1 cellular context compared by ENCODE assay signal in the genomic region with DNA sequence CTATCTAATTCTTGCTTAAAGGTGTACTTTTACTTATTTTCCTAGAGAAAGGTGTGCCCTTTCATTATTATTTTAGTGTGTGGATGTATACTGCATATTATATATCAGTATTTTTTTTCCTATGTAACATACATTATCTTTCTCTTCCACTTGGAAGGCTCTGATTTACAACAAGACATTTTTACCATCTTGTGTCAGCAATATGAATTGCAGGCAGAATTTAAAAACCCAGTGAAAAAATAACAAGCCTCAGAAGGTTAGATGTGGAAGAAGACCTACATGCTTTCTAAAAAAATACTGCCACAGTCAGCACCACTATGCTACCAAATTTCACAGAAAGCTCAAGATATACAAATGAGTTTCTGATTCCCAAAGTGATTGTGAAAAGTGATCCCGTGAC.
TF ChIP-seq lines count a peak whose summit lies in the region.

No MANE protein-coding gene starts in this region.

TF ChIP-seq in HCT116, 20 proteins besides CTCF, POLR2A, EP300 and RAD21 (continued from another document):
- TF ChIP-seq TCF7L2 (IDR thresholded peaks at IDR 0.05; ENCODE audit: borderline replicate concordance, extremely low read depth, insufficient read depth, insufficient read length) = no peak
- no peak for TF ChIP-seq SIN3A (IDR thresholded peaks at IDR 0.05; ENCODE audit: low read depth)
- TF ChIP-seq EGR1 (IDR thresholded peaks at IDR 0.05; ENCODE audit: low read depth) = no peak
- TF ChIP-seq SRF (IDR thresholded peaks at IDR 0.05; ENCODE audit: low read depth) = no peak
